In genomic region chr4:26861434-26862186, GRCh38 we compare ENCODE assay signal across 1 cellular context.
TF ChIP-seq lines count a peak whose summit lies in the region.

No MANE protein-coding gene starts in this region.

TF ChIP-seq in HepG2, 621 proteins besides CTCF, POLR2A, EP300 and RAD21 (continued from another document and continues in another):
- TF ChIP-seq NFKB2 (CRISPR knock-in tag; IDR thresholded peaks at IDR 0.05; ENCODE audit: borderline replicate concordance) = 0 out of 2 replicates have a peak, but pooled peaks have one; percentile 2
- no peak for TF ChIP-seq PCBP2 (optimal IDR thresholded peaks at IDR 0.05; ENCODE audit: low read depth, low read length, poor library complexity, severe bottlenecking)
- 0 out of 2 replicates have a peak, but pooled peaks have one; percentile 16 for TF ChIP-seq SOX13 (IDR thresholded peaks at IDR 0.05)
- TF ChIP-seq SOX13 (CRISPR knock-in tag; conservative IDR thresholded peaks at IDR 0.05 in 1 of 2, IDR thresholded peaks at IDR 0.05 in 1 of 2) = peak in 1 of 2 experiments; percentile 9; a peak in 1 of 4 replicates
- TF ChIP-seq TARDBP (CRISPR knock-in tag; IDR thresholded peaks at IDR 0.05) = no peak
- peak; percentile 42; the same call in 1 of the 2 replicates for TF ChIP-seq TAF1 (CRISPR knock-in tag; IDR thresholded peaks at IDR 0.05)
- TF ChIP-seq ZNF777 (CRISPR knock-in tag; IDR thresholded peaks at IDR 0.05) = peak; percentile 96
- TF ChIP-seq ZBTB7B (CRISPR knock-in tag; IDR thresholded peaks at IDR 0.05) = 0 out of 2 replicates have a peak, but pooled peaks have one; percentile 27
- peak; percentile 54; the same call in 1 of the 2 replicates for TF ChIP-seq GABPB1 (CRISPR knock-in tag; IDR thresholded peaks at IDR 0.05)
- no peak for TF ChIP-seq THAP8 (CRISPR knock-in tag; IDR thresholded peaks at IDR 0.05; ENCODE audit: borderline replicate concordance)
- 0 out of 2 replicates have a peak, but pooled peaks have one; percentile 39 for TF ChIP-seq GFI1 (CRISPR knock-in tag; IDR thresholded peaks at IDR 0.05; ENCODE audit: borderline replicate concordance)
- no peak for TF ChIP-seq PPARG (CRISPR knock-in tag; conservative IDR thresholded peaks at IDR 0.05)
- peak; percentile 77; the same call in 1 of the 2 replicates for TF ChIP-seq ZNF362 (CRISPR knock-in tag; IDR thresholded peaks at IDR 0.05; ENCODE audit: borderline replicate concordance)
- TF ChIP-seq CENPBD1 (CRISPR knock-in tag; IDR thresholded peaks at IDR 0.05; ENCODE audit: borderline replicate concordance, low read depth) = no peak
- no peak for TF ChIP-seq ZNF205 (CRISPR knock-in tag; IDR thresholded peaks at IDR 0.05)
- no peak for TF ChIP-seq HNF4G (IDR thresholded peaks at IDR 0.05; ENCODE audit: borderline replicate concordance, low read depth, low read length)
- no peak for TF ChIP-seq HNF4G (CRISPR knock-in tag; IDR thresholded peaks at IDR 0.05; ENCODE audit: borderline replicate concordance, low read depth)
- TF ChIP-seq ZNF646 (CRISPR knock-in tag; IDR thresholded peaks at IDR 0.05) = no peak
- peak; percentile 81 for TF ChIP-seq KMT2B (CRISPR knock-in tag; IDR thresholded peaks at IDR 0.05)
- no peak for TF ChIP-seq FOXA1 (IDR thresholded peaks at IDR 0.05)
- no peak for TF ChIP-seq FOXA1 (CRISPR knock-in tag; IDR thresholded peaks at IDR 0.05)
- no peak for TF ChIP-seq TCF7L2 (IDR thresholded peaks at IDR 0.05; ENCODE audit: low read depth, low read length)
- TF ChIP-seq ZNF292 (CRISPR knock-in tag; IDR thresholded peaks at IDR 0.05; ENCODE audit: borderline replicate concordance, low read depth) = peak; percentile 87; the same call in 1 of the 2 replicates
- TF ChIP-seq THAP7 (CRISPR knock-in tag; IDR thresholded peaks at IDR 0.05) = no peak
- no peak for TF ChIP-seq KDM5B (CRISPR knock-in tag; IDR thresholded peaks at IDR 0.05; ENCODE audit: borderline replicate concordance)
- peak; percentile 35; the same call in 1 of the 2 replicates for TF ChIP-seq ZNF264 (CRISPR knock-in tag; IDR thresholded peaks at IDR 0.05)
- no peak for TF ChIP-seq MEF2D (CRISPR knock-in tag; IDR thresholded peaks at IDR 0.05)
- no peak for TF ChIP-seq NR2F6 (IDR thresholded peaks at IDR 0.05)
- no peak for TF ChIP-seq NR2F6 (CRISPR knock-in tag; IDR thresholded peaks at IDR 0.05)
- no peak for TF ChIP-seq ZNF609 (CRISPR knock-in tag; IDR thresholded peaks at IDR 0.05; ENCODE audit: borderline replicate concordance)
- TF ChIP-seq ASH2L (IDR thresholded peaks at IDR 0.05; ENCODE audit: insufficient read length, low read depth, low read length) = peak; percentile 91
- TF ChIP-seq GATA4 (IDR thresholded peaks at IDR 0.05; ENCODE audit: borderline replicate concordance, low read depth) = 0 out of 2 replicates have a peak, but pooled peaks have one; percentile 15
- peak; percentile 65; the same call in 1 of the 2 replicates for TF ChIP-seq IRF2 (CRISPR knock-in tag; IDR thresholded peaks at IDR 0.05)
- TF ChIP-seq ZNF674 (CRISPR knock-in tag; IDR thresholded peaks at IDR 0.05; ENCODE audit: low read depth) = no peak
- peak; percentile 13; the same call in 1 of the 2 replicates for TF ChIP-seq ZMYM4 (CRISPR knock-in tag; IDR thresholded peaks at IDR 0.05)
- peak; percentile 87; the same call in 1 of the 2 replicates for TF ChIP-seq KMT2A (CRISPR knock-in tag; IDR thresholded peaks at IDR 0.05)
- no peak for TF ChIP-seq ELF3 (CRISPR knock-in tag; IDR thresholded peaks at IDR 0.05)
- peak; percentile 80 for TF ChIP-seq UBTF (CRISPR knock-in tag; IDR thresholded peaks at IDR 0.05)
- no peak for TF ChIP-seq ETV6 (CRISPR knock-in tag; conservative IDR thresholded peaks at IDR 0.05)
- TF ChIP-seq ZXDC (CRISPR knock-in tag; IDR thresholded peaks at IDR 0.05) = no peak
